Comparison of ENCODE assay signal across 8 cellular contexts in genomic region chr10:85857791-85858190, GRCh38.
"Had no signal": no experiment of that assay in that cellular context is flagged by ENCODE, and none has a peak within 500 bp of the region (broad histone marks: within the 10 kb centered on the region; RNA-seq: fewer than 3 reads in every experiment).

No MANE protein-coding gene starts in this region.

- FAIRE-seq: H1, H54, HepG2 had no signal

- ATAC-seq: GM23338, HepG2 had no signal

- H2AFZ ChIP-seq: GM23338 had no signal

- DNase-seq: H9, HCEC 1CT, HFFc6 had no signal

- H3K4me3 ChIP-seq: GM23338 had no signal

- H3K4me2 ChIP-seq: GM23338 had no signal

- H3K27ac ChIP-seq: HL-60 had no signal
